Comparison of ENCODE assay signal across 8 cellular contexts in the genomic region with DNA sequence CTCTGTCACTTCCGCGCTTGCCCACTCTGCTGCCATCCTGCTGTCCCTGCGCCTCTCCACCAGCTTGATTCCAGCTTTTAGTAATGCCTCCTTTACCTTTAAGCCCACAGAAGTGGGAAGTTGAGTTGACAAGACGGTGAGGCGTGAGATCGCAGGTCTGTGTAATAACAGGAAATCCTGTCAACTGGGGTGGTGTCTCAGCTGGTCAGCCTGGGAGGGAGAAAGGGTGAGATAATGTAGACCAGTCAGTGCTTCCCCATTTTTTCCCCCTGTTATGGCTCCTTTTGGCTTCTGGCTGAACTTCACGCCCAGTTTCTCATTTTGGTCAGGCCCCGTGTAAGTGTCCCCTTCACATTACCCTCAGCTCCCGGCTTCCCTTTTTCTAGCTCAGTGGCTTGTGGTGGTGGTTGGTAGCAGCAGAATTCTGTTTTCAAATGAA.
DNase-seq lines count a peak whose midpoint lies in the region; ATAC-seq and TF ChIP-seq lines count a peak whose summit lies in the region.

No MANE protein-coding gene starts in this region.

- no peak overlapping the region for H3K4me3 ChIP-seq in lower leg skin (ENCODE audit: low read depth, poor library complexity, severe bottlenecking)

- WGBS in lower leg skin, 2 donors: 89 to 91% methylated on average over 9 of the region's 9 CpGs

- TF ChIP-seq POLR2A in lower leg skin (IDR thresholded peaks at IDR 0.05): no peak

- peak; percentile 99 for DNase-seq in SKM-1 treated with dmso at 0.1 percent for 144 hours (lab: John Stamatoyannopoulos, UW; ENCODE audit: unreplicated experiment)
- peak; percentile 36 to 84 for DNase-seq in lower leg skin (ENCODE audit: low spot score in 2 of 2)
- no peak for DNase-seq in islet precursor cell
- DNase-seq in NCI-H2171 treated with DMSO at 0.1 percent for 48 hours (lab: John Stamatoyannopoulos, UW): no peak

- TF ChIP-seq CTCF in lower leg skin (IDR thresholded peaks at IDR 0.05): no peak

- intact Hi-C loops in lower leg skin (cut with DNase I; ENCODE audit: low total_unique reads): no loop called here

- ATAC-seq in GM18519 (IDR thresholded peaks at IDR 0.05; ENCODE audit: low FRiP score, unreplicated experiment): peak; percentile 57
- ATAC-seq in HG02798 (IDR thresholded peaks at IDR 0.05; ENCODE audit: poor library complexity, unreplicated experiment): peak; percentile 72
- no peak for ATAC-seq in GM21447 (IDR thresholded peaks at IDR 0.05; ENCODE audit: unreplicated experiment)
- no peak for ATAC-seq in GM19455 (IDR thresholded peaks at IDR 0.05; ENCODE audit: unreplicated experiment)

Comparison
In these comparisons a context has a peak if more than half of its experiments do, and no peak if none do; other contexts are left out.
1. ATAC-seq: peak in GM18519 (single experiment) and HG02798 (single experiment); none in GM21447 (single experiment) and GM19455 (single experiment).
2. DNase-seq: peak in SKM-1 treated with dmso at 0.1 percent for 144 hours (single experiment) and lower leg skin (2 of 2); none in islet precursor cell (single experiment) and NCI-H2171 treated with DMSO at 0.1 percent for 48 hours (single experiment).